8 cellular contexts compared by ENCODE assay signal in genomic region chr7:22823142-22823497, GRCh38. TPM values are rescaled to one million over a fixed set of nuclear protein-coding genes. Genes with fewer than 3 reads are reported as not detected.
A peak's percentile ranks its signal among the peaks of the same experiment; 100 is the strongest.
DNase-seq lines count a peak whose midpoint lies in the region; ATAC-seq and TF ChIP-seq lines count a peak whose summit lies in the region.

No MANE protein-coding gene starts in this region.

- intact Hi-C loops in dorsolateral prefrontal cortex (cut with DNase I), result loop anchor here (2.0 to 10.0 kb wide), 6 partner anchors 32 to 359 kb away; partner anchors contain the start of genes HYCC1 (in 1 of the 2) and NUP42 (in 1 of the 2)

- no peak for TF ChIP-seq RAD21 in neural cell (conservative IDR thresholded peaks at IDR 0.05)

- ATAC-seq in HG02571 (IDR thresholded peaks at IDR 0.05; ENCODE audit: unreplicated experiment), result no peak

- no peaks in the 10 kb centered on the region for H3K36me3 ChIP-seq in CD8-positive, alpha-beta memory T cell (ENCODE audit: insufficient read depth, low read length)
- no peaks in the 10 kb centered on the region for H3K36me3 ChIP-seq in neural cell (ENCODE audit: insufficient read depth, low read length)

- peak overlapping the region; percentile 70 for H3K4me3 ChIP-seq in CD8-positive, alpha-beta memory T cell (ENCODE audit: low read length)
- H3K4me3 ChIP-seq in Jurkat, Clone E6-1 (ENCODE audit: low read length), result peak overlapping the region; percentile 89
- H3K4me3 ChIP-seq in dorsolateral prefrontal cortex (peak overlapping the region; percentile 67 to 99 (median 88)), neural cell (ENCODE audit: low read length) (peak overlapping the region; percentile 78)

- CTCF ChIA-PET in CD8-positive, alpha-beta memory T cell (lab: Charles Lee), result interaction anchor here (1.8 kb wide), 1 partner anchor 34 kb away, joined by 5 read pairs; no protein-coding TSS in a partner anchor

- H3K27ac ChIP-seq in CD8-positive, alpha-beta memory T cell (ENCODE audit: low read depth, low read length), result peak overlapping the region; percentile 89
- H3K27ac ChIP-seq in dorsolateral prefrontal cortex (peak overlapping the region in 48 of 59 donors; percentile 8 to 91 (median 78)), neural cell (ENCODE audit: low read length) (no peak overlapping the region)

- no peaks in the 10 kb centered on the region for H3K27me3 ChIP-seq in CD8-positive, alpha-beta memory T cell (ENCODE audit: insufficient read depth, low read length, poor library complexity, severe bottlenecking)
- H3K27me3 ChIP-seq in dorsolateral prefrontal cortex (peaks cover 0 to 7% (median 0%) of the 10 kb centered on the region in 45 donors), neural cell (ENCODE audit: insufficient read depth, low read depth, low read length) (no peaks in the 10 kb centered on the region)

- peak overlapping the region; percentile 25 for H3K9ac ChIP-seq in neural cell (ENCODE audit: low read length)

- POLR2A ChIA-PET in CD8-positive, alpha-beta memory T cell (lab: Charles Lee), result interaction anchor here (0.8 to 1.6 kb wide), 2 partner anchors 31 to 283 kb away, joined by 3 to 7 read pairs; partner anchors contain the start of gene KLHL7

- no peaks in the 10 kb centered on the region for H3F3A ChIP-seq in neural cell (ENCODE audit: insufficient read depth, low read length, poor library complexity, severe bottlenecking)

- H3K79me2 ChIP-seq in neural cell (replicated peaks; ENCODE audit: insufficient read depth, low read length), result peaks cover 12% of the 10 kb centered on the region

- H3K9me3 ChIP-seq in CD8-positive, alpha-beta memory T cell (ENCODE audit: low read length), result no peaks in the 10 kb centered on the region
- H3K9me3 ChIP-seq in neural cell (ENCODE audit: low read length), result no peaks in the 10 kb centered on the region

- peak overlapping the region; percentile 24 for H2AFZ ChIP-seq in neural cell (ENCODE audit: low read depth, low read length)

- TF ChIP-seq EP300 in neural cell (conservative IDR thresholded peaks at IDR 0.05; ENCODE audit: poor library complexity, severe bottlenecking), result no peak

- H3K27me3 Mint-ChIP-seq in CD8-positive, alpha-beta memory T cell, result peaks cover 4 to 34% of the 10 kb centered on the region in 2 donors

- no peaks in the 10 kb centered on the region for H3K9me2 ChIP-seq in neural cell (ENCODE audit: insufficient read depth, low read length)

- peaks cover 0 to 19% (median 3%) of the 10 kb centered on the region in 3 donors for H3K36me3 Mint-ChIP-seq in CD8-positive, alpha-beta memory T cell

- peak overlapping the region; percentile 91 to 100 (median 100) for H3K4me3 Mint-ChIP-seq in CD8-positive, alpha-beta memory T cell

- TF ChIP-seq CTCF in dorsolateral prefrontal cortex (IDR thresholded peaks at IDR 0.05 in 54 of 56, conservative IDR thresholded peaks at IDR 0.05 in 2 of 56; ENCODE audit: low read depth in 1 of 56, partially characterized antibody in 56 of 56) (no peak), neural cell (IDR thresholded peaks at IDR 0.05; ENCODE audit: poor library complexity, severe bottlenecking) (no peak)

- H4K20me1 ChIP-seq in neural cell (ENCODE audit: insufficient read depth), result no peaks in the 10 kb centered on the region

- DNase-seq in CD8-positive, alpha-beta memory T cell, result no peak
- DNase-seq in Jurkat, Clone E6-1 (ENCODE audit: low read depth, low spot score), result peak; percentile 15
- DNase-seq in dorsolateral prefrontal cortex, result no peak
- no peak for DNase-seq in NCI-H146 treated with DMSO at 0.1 percent for 48 hours (lab: John Stamatoyannopoulos, UW; ENCODE audit: unreplicated experiment)
- no peak for DNase-seq in foreskin melanocyte
- no peak for DNase-seq in NCI-H1105 (lab: John Stamatoyannopoulos, UW)

- H3K27ac Mint-ChIP-seq in CD8-positive, alpha-beta memory T cell, result peak overlapping the region; percentile 85 to 100 (median 99)

- H3K4me1 Mint-ChIP-seq in CD8-positive, alpha-beta memory T cell, result peaks cover 27 to 46% (median 35%) of the 10 kb centered on the region in 3 donors

- H3K9me3 Mint-ChIP-seq in CD8-positive, alpha-beta memory T cell, result peaks cover 0 to 2% (median 0%) of the 10 kb centered on the region in 5 donors

- peaks cover 28% of the 10 kb centered on the region for H3K4me1 ChIP-seq in CD8-positive, alpha-beta memory T cell (ENCODE audit: insufficient read depth, low read length)

- H3K4me2 ChIP-seq in neural cell (ENCODE audit: low read length), result peak overlapping the region; percentile 73

TF ChIP-seq in neural cell, 6 proteins besides CTCF, POLR2A, EP300 and RAD21:
- TF ChIP-seq SMC3 (conservative IDR thresholded peaks at IDR 0.05; ENCODE audit: poor library complexity), result no peak
- TF ChIP-seq POLR2AphosphoS5 (IDR thresholded peaks at IDR 0.05), result no peak
- no peak for TF ChIP-seq EZH2 (IDR thresholded peaks at IDR 0.05; ENCODE audit: borderline replicate concordance, insufficient read depth, low read length, poor library complexity, severe bottlenecking)
- no peak for TF ChIP-seq REST (IDR thresholded peaks at IDR 0.05; ENCODE audit: borderline replicate concordance)
- TF ChIP-seq MXI1 (conservative IDR thresholded peaks at IDR 0.05; ENCODE audit: poor library complexity, severe bottlenecking), result no peak
- no peak for TF ChIP-seq TAF1 (IDR thresholded peaks at IDR 0.05; ENCODE audit: low read depth)

RNA-seq across cellular contexts. Expression of gene TOMM7, which starts 0.5 kb away (rescaled TPM):
- 100 to 1,000 TPM; 299 to 318 TPM for total RNA-seq in CD8-positive, alpha-beta memory T cell
- polyA plus RNA-seq in CD8-positive, alpha-beta memory T cell, result 409 TPM
- polyA plus RNA-seq in Jurkat, Clone E6-1 (2012; ENCODE audit: insufficient read depth, insufficient read length), result 938 TPM
- 100 to 1,000 TPM; 155 to 488 (median 296) TPM for total RNA-seq in dorsolateral prefrontal cortex
- polyA plus RNA-seq in neural cell, result 216 and 241 TPM in 2 replicates
- polyA minus RNA-seq in neural cell, result 44.6 and 52.3 TPM in 2 replicates
